15 cellular contexts compared by ENCODE assay signal in genomic region chr22:48800886-48801607, GRCh38.
DNase-seq lines count a peak whose midpoint lies in the region; ATAC-seq, FAIRE-seq and TF ChIP-seq lines count a peak whose summit lies in the region.
"Had no signal": no experiment of that assay in that cellular context is flagged by ENCODE, and none has a peak within 500 bp of the region (broad histone marks: within the 10 kb centered on the region; RNA-seq: fewer than 3 reads in every experiment).

No MANE protein-coding gene starts in this region.

- H3K27ac ChIP-seq in coronary artery (no peak overlapping the region), SJCRH30 (no peak overlapping the region)
- H3K27ac ChIP-seq: BLaER1 had no signal

- no peak for ATAC-seq in GM18873 (IDR thresholded peaks at IDR 0.05; ENCODE audit: low FRiP score, unreplicated experiment)

- no peak for TF ChIP-seq CTCF in coronary artery (IDR thresholded peaks at IDR 0.05)

- H3K27me3 ChIP-seq in SJCRH30 = peaks cover 52% of the 10 kb centered on the region

- H3K4me1 ChIP-seq in SJCRH30 = no peaks in the 10 kb centered on the region
- H3K4me1 ChIP-seq: Caco-2 had no signal

- no peaks in the 10 kb centered on the region for H3K9me3 ChIP-seq in SJCRH30 (replicated peaks)
- H3K9me3 ChIP-seq: BLaER1, Caco-2 had no signal

- no peaks in the 10 kb centered on the region for H3K36me3 ChIP-seq in SJCRH30
- H3K36me3 ChIP-seq: BLaER1 had no signal

- peak; percentile 42 for DNase-seq in activated effector memory CD4-positive, alpha-beta T cell treated with anti-CD3 and anti-CD28 coated beads, Interleukin-2, amount 50 U/mL, for 16 hours
- no peak for DNase-seq in activated effector memory CD4-positive, alpha-beta T cell treated with Interleukin-2 at 50 U/mL for 16 hours
- DNase-seq in coronary artery (ENCODE audit: low spot score) = peak; percentile 36
- peak; percentile 85 for DNase-seq in mesenteric fat pad (ENCODE audit: low spot score)
- DNase-seq in urothelium cell line (ENCODE audit: low spot score) = no peak
- DNase-seq in SJCRH30 = no peak
- DNase-seq: 8988T; AML-193; Caco-2; CD8-positive, alpha-beta memory T cell; GF-D8; HCEC 1CT; HFFc6 had no signal

- FAIRE-seq in urothelium cell line (lab: Jason Lieb, UNC) = peak; percentile 95

- H3K4me3 ChIP-seq in coronary artery = no peak overlapping the region
- H3K4me3 ChIP-seq in SJCRH30 = no peak overlapping the region
- H3K4me3 ChIP-seq: BLaER1 had no signal

Comparison
In these comparisons a context has a peak if more than half of its experiments do, and no peak if none do; other contexts are left out.
1. DNase-seq: peak in activated effector memory CD4-positive, alpha-beta T cell treated with anti-CD3 and anti-CD28 coated beads, Interleukin-2, amount 50 U/mL, for 16 hours (single experiment), coronary artery (single experiment) and mesenteric fat pad (single experiment); none in activated effector memory CD4-positive, alpha-beta T cell treated with Interleukin-2 at 50 U/mL for 16 hours (single experiment), urothelium cell line (single experiment) and SJCRH30 (0 of 2).